In the genomic region with DNA sequence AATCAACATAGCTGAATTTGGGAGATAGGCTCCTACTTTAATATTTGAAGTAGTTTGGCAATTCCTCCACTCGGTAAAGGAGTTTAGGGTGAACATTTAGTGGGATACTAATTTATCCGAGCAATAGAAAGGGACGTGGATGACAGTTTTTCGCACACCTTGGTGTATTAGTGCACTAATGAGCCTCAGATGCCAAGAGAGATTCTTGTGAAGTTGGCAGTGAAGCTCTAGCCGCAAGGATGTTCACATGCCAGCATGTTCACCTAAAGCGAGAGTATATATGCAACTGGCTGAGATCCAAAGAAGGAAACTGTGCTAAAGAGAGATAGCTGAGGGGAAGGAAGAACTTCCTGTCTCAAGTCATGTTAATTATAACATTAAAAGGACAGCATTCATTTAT, we compare ENCODE assay signal across 1 cellular context.
TF ChIP-seq lines count a peak whose summit lies in the region.

No MANE protein-coding gene starts in this region.

TF ChIP-seq in K562, 482 proteins besides CTCF, POLR2A, EP300 and RAD21 (continued from another document):
- TF ChIP-seq, protein P1, sequence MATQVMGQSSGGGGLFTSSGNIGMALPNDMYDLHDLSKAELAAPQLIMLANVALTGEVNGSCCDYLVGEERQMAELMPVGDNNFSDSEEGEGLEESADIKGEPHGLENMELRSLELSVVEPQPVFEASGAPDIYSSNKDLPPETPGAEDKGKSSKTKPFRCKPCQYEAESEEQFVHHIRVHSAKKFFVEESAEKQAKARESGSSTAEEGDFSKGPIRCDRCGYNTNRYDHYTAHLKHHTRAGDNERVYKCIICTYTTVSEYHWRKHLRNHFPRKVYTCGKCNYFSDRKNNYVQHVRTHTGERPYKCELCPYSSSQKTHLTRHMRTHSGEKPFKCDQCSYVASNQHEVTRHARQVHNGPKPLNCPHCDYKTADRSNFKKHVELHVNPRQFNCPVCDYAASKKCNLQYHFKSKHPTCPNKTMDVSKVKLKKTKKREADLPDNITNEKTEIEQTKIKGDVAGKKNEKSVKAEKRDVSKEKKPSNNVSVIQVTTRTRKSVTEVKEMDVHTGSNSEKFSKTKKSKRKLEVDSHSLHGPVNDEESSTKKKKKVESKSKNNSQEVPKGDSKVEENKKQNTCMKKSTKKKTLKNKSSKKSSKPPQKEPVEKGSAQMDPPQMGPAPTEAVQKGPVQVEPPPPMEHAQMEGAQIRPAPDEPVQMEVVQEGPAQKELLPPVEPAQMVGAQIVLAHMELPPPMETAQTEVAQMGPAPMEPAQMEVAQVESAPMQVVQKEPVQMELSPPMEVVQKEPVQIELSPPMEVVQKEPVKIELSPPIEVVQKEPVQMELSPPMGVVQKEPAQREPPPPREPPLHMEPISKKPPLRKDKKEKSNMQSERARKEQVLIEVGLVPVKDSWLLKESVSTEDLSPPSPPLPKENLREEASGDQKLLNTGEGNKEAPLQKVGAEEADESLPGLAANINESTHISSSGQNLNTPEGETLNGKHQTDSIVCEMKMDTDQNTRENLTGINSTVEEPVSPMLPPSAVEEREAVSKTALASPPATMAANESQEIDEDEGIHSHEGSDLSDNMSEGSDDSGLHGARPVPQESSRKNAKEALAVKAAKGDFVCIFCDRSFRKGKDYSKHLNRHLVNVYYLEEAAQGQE (CRISPR knock-in tag; IDR thresholded peaks at IDR 0.05; ENCODE audit: low read depth) = 0 out of 2 replicates have a peak, but pooled peaks have one; percentile 37
- TF ChIP-seq, protein P2, sequence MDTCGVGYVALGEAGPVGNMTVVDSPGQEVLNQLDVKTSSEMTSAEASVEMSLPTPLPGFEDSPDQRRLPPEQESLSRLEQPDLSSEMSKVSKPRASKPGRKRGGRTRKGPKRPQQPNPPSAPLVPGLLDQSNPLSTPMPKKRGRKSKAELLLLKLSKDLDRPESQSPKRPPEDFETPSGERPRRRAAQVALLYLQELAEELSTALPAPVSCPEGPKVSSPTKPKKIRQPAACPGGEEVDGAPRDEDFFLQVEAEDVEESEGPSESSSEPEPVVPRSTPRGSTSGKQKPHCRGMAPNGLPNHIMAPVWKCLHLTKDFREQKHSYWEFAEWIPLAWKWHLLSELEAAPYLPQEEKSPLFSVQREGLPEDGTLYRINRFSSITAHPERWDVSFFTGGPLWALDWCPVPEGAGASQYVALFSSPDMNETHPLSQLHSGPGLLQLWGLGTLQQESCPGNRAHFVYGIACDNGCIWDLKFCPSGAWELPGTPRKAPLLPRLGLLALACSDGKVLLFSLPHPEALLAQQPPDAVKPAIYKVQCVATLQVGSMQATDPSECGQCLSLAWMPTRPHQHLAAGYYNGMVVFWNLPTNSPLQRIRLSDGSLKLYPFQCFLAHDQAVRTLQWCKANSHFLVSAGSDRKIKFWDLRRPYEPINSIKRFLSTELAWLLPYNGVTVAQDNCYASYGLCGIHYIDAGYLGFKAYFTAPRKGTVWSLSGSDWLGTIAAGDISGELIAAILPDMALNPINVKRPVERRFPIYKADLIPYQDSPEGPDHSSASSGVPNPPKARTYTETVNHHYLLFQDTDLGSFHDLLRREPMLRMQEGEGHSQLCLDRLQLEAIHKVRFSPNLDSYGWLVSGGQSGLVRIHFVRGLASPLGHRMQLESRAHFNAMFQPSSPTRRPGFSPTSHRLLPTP (IDR thresholded peaks at IDR 0.05; ENCODE audit: borderline replicate concordance, extremely low read depth, insufficient read length) = no peak
- no peak for TF ChIP-seq SMARCA5 (IDR thresholded peaks at IDR 0.05)
- TF ChIP-seq EP400 (IDR thresholded peaks at IDR 0.05) = no peak
- 0 out of 2 replicates have a peak, but pooled peaks have one; percentile 22 for TF ChIP-seq ZNF79 (CRISPR knock-in tag; IDR thresholded peaks at IDR 0.05; ENCODE audit: low read depth)
- TF ChIP-seq ZNF23 (CRISPR knock-in tag; IDR thresholded peaks at IDR 0.05) = 0 out of 2 replicates have a peak, but pooled peaks have one; percentile 6
- TF ChIP-seq GABPA (tag; conservative IDR thresholded peaks at IDR 0.05; ENCODE audit: low read depth) = 0 out of 2 replicates have a peak, but pooled peaks have one; percentile 16
